In genomic region chr17:9529033-9529748, GRCh38 we compare ENCODE assay signal across 1 cellular context.
TF ChIP-seq lines count a peak whose summit lies in the region.

No MANE protein-coding gene starts in this region.

TF ChIP-seq in GM23338, 12 proteins besides CTCF, POLR2A, EP300 and RAD21 (continued from another document):
- no peak for TF ChIP-seq ETS1 (IDR thresholded peaks at IDR 0.05)
TF ChIP-seq in GM23338: peak in this region for 0.
